Comparison of ENCODE assay signal across 12 cellular contexts in genomic region chr6:157953580-157954091, GRCh38. TPM values are rescaled to one million over a fixed set of nuclear protein-coding genes. Genes with fewer than 3 reads are reported as not detected.
DNase-seq lines count a peak whose midpoint lies in the region; ATAC-seq and TF ChIP-seq lines count a peak whose summit lies in the region.
"Had no signal": no experiment of that assay in that cellular context is flagged by ENCODE, and none has a peak within 500 bp of the region (broad histone marks: within the 10 kb centered on the region; RNA-seq: fewer than 3 reads in every experiment).

No MANE protein-coding gene starts in this region.

- H3K4me3 ChIP-seq in left ventricle myocardium inferior (peak overlapping the region; percentile 54), mucosa of rectum (ENCODE audit: low read length in 2 of 2) (peak overlapping the region; percentile 28 to 71), urinary bladder (ENCODE audit: low read depth, low read length) (no peak overlapping the region), dorsolateral prefrontal cortex (peak overlapping the region in 27 of 59 donors; percentile 1 to 55 (median 31))

- H3K27ac ChIP-seq in left ventricle myocardium inferior (replicated peaks), result no peak overlapping the region
- peak overlapping the region; percentile 96 to 97 for H3K27ac ChIP-seq in mucosa of rectum (ENCODE audit: low read depth in 2 of 2, low read length in 2 of 2)
- peak overlapping the region; percentile 57 for H3K27ac ChIP-seq in urinary bladder (ENCODE audit: low read depth)
- peak overlapping the region in 1 of 59 donors; percentile 2 for H3K27ac ChIP-seq in dorsolateral prefrontal cortex

- peak overlapping the region; percentile 57 to 71 for H3K9ac ChIP-seq in mucosa of rectum (ENCODE audit: low read depth in 1 of 2, low read length in 2 of 2)

- DNase-seq in left ventricle myocardium inferior (no peak), Right ventricle myocardium superior (no peak), dermis blood vessel endothelial cell (peak; percentile 62), GM19240 (ENCODE audit: insufficient read length, low spot score) (no peak), dorsolateral prefrontal cortex (no peak)
- no peak for DNase-seq in activated CD4-positive, alpha-beta T cell treated with anti-CD3 and anti-CD28 coated beads, Interleukin-2, amount 50 U/mL, for 1 hour
- DNase-seq: activated gamma-delta T cell treated with Interleukin-2 at 50 U/mL for 16 hours, AML-193, HFFc6, NCI-H1105 treated with DMSO at 0.1 percent for 48 hours had no signal

- TF ChIP-seq CTCF in left ventricle myocardium inferior (IDR thresholded peaks at IDR 0.05; ENCODE audit: borderline replicate concordance), result no peak
- no peak for TF ChIP-seq CTCF in dorsolateral prefrontal cortex (IDR thresholded peaks at IDR 0.05 in 54 of 56, conservative IDR thresholded peaks at IDR 0.05 in 2 of 56; ENCODE audit: low read depth in 1 of 56, partially characterized antibody in 56 of 56)

- intact Hi-C loops in left ventricle myocardium inferior (cut with micrococcal nuclease), result no loop called here
- intact Hi-C loops in Right ventricle myocardium superior (cut with DNase I), result no loop called here
- intact Hi-C loops in dorsolateral prefrontal cortex (cut with DNase I), result no loop called here

- H3K4me1 ChIP-seq in left ventricle myocardium inferior (peaks cover 14% of the 10 kb centered on the region), mucosa of rectum (ENCODE audit: control insufficient read depth in 2 of 2, insufficient read depth in 2 of 2, low read length in 2 of 2) (peaks cover 34 to 50% of the 10 kb centered on the region in 2 donors), urinary bladder (ENCODE audit: insufficient read depth) (no peaks in the 10 kb centered on the region)

- H3K9me3 ChIP-seq in left ventricle myocardium inferior (replicated peaks) (peaks cover 29% of the 10 kb centered on the region), mucosa of rectum (ENCODE audit: control insufficient read depth in 2 of 2, low read length in 2 of 2) (no peaks in the 10 kb centered on the region)

- WGBS in urinary bladder, result 73% methylated on average over 7 of the region's 7 CpGs

- ATAC-seq in Right ventricle myocardium superior (ENCODE audit: poor library complexity), result no peak

- H3K27me3 ChIP-seq in left ventricle myocardium inferior (ENCODE audit: low read depth) (no peaks in the 10 kb centered on the region), mucosa of rectum (ENCODE audit: control insufficient read depth in 2 of 2, insufficient read depth in 2 of 2, low read length in 2 of 2) (no peaks in the 10 kb centered on the region), dorsolateral prefrontal cortex (no peaks in the 10 kb centered on the region)

- H3K36me3 ChIP-seq in left ventricle myocardium inferior (no peaks in the 10 kb centered on the region), mucosa of rectum (ENCODE audit: control insufficient read depth in 2 of 2, insufficient read depth in 2 of 2, low read length in 2 of 2) (no peaks in the 10 kb centered on the region), urinary bladder (ENCODE audit: insufficient read depth) (no peaks in the 10 kb centered on the region)

RNA-seq across cellular contexts. Expression of gene SYNJ2, which starts 28.0 kb away (rescaled TPM):
- total RNA-seq in left ventricle myocardium inferior (12.3 TPM), Right ventricle myocardium superior (14.0 TPM), dermis blood vessel endothelial cell (29.6 and 34.7 TPM in 2 replicates), urinary bladder (14.3 TPM), dorsolateral prefrontal cortex (100 to 1,000 TPM in 47 of 120 experiments, 10 to 100 TPM in 73; 41.0 to 257 (median 86.5) TPM)
- 10.7 TPM for polyA plus RNA-seq in urinary bladder
